16 cellular contexts compared by ENCODE assay signal in genomic region chr2:177535968-177536514, GRCh38.
"Had no signal": no experiment of that assay in that cellular context is flagged by ENCODE, and none has a peak within 500 bp of the region (broad histone marks: within the 10 kb centered on the region; RNA-seq: fewer than 3 reads in every experiment).

No MANE protein-coding gene starts in this region.

- H3K9me3 ChIP-seq: lower lobe of right lung, tibial nerve, vagina had no signal

- H3K27me3 ChIP-seq: brain microvascular endothelial cell, tibial nerve, vagina had no signal

- H3K4me3 ChIP-seq: lower lobe of right lung, smooth muscle cell, tibial nerve, vagina had no signal

- H3K36me3 ChIP-seq: brain microvascular endothelial cell, tibial nerve, vagina had no signal

- H3K4me2 ChIP-seq: smooth muscle cell had no signal

- ATAC-seq: activated CD4-positive, CD25-positive, alpha-beta regulatory T cell treated with anti-CD3 and anti-CD28 coated beads, Interleukin-2, amount 50 U/mL, for 24 hours; activated CD8-positive, alpha-beta memory T cell treated with anti-CD3 and anti-CD28 coated beads, Interleukin-2, amount 10 ng/mL, durations not matched to agents 7 days and 5 days; left cardiac atrium; lower lobe of right lung; right cardiac atrium; stimulated activated effector memory CD8-positive, alpha-beta T cell treated with anti-CD3 and anti-CD28 coated beads, Interleukin-12 subunit alpha, Interleukin-12 subunit beta, amount 100 ng/mL, for 72 hours had no signal

- H3K27ac ChIP-seq: brain microvascular endothelial cell, lower lobe of right lung, tibial nerve, vagina had no signal

- DNase-seq: activated CD4-positive, alpha-beta T cell treated with anti-CD3 and anti-CD28 coated beads, Interleukin-2, amount 50 U/mL, for 48 hours; activated CD8-positive, alpha-beta memory T cell treated with anti-CD3 and anti-CD28 coated beads, Interleukin-2, amount 10 ng/mL, durations not matched to agents 7 days and 5 days; activated effector memory CD4-positive, alpha-beta T cell treated with anti-CD3 and anti-CD28 coated beads, Interleukin-2, amount 50 U/mL, for 16 hours; activated naive CD8-positive, alpha-beta T cell treated with anti-CD3 and anti-CD28 coated beads for 36 hours; activated T-cell treated with anti-CD3 and anti-CD28 coated beads, Interleukin-2, amount 50 U/mL, for 24 hours; brain microvascular endothelial cell; left cardiac atrium; lower lobe of right lung; naive B cell; posterior cingulate gyrus; right cardiac atrium had no signal
